Comparison of ENCODE assay signal across 21 cellular contexts in the genomic region with DNA sequence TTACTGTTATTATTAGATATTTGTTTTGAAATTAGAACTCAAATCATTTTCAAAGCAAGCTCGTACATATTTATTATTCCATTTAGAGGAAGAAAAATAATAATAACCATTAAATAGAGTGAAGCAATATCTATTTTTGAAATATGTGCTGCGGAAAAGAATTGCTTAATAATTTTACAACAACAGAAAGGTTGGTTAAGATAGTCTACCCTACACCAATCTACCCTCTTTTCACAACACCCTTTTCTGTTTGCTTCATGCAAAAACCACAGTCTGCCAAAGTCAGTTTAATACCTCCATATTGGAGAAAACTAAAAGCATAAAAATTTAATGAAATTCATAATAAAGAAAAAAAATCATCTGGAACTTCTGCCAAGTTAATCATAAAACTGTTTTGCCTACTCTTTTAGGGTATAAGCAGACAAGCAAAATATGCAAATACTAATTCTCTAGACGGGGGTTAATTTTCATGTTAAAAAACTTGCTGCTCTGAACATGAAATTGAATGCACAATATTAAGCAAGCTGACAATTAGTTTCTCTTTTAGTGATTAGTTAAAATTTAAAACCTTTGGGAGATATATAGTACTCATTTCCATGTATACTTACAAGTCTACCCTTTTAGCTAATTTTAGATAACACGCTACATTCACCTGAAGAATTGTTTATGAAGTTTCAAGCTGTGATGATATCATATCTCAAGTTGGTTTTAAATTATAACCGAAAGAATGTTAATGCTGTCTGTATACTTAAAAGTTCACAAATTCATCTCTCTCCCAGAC.
DNase-seq lines count a peak whose midpoint lies in the region; ATAC-seq and TF ChIP-seq lines count a peak whose summit lies in the region.
"Had no signal": no experiment of that assay in that cellular context is flagged by ENCODE, and none has a peak within 500 bp of the region (broad histone marks: within the 10 kb centered on the region; RNA-seq: fewer than 3 reads in every experiment).

No MANE protein-coding gene starts in this region.

- H3K4me1 ChIP-seq in SK-N-SH (ENCODE audit: control insufficient read depth in 1 of 2, insufficient read depth in 2 of 2, low read depth in 1 of 2, low read length in 1 of 2) (no peaks in the 10 kb centered on the region), aorta (ENCODE audit: control insufficient read depth in 1 of 2, insufficient read depth in 2 of 2, low read length in 2 of 2) (no peaks in the 10 kb centered on the region)
- H3K4me1 ChIP-seq: BE2C had no signal

- TF ChIP-seq RAD21 in SK-N-SH (IDR thresholded peaks at IDR 0.05; ENCODE audit: low read length): no peak

- H3K4me2 ChIP-seq in SK-N-SH: no peak overlapping the region
- H3K4me2 ChIP-seq: KMS-11 had no signal

- H3K9ac ChIP-seq in SK-N-SH: no peak overlapping the region
- H3K9ac ChIP-seq: KMS-11 had no signal

- H3K27ac ChIP-seq in SK-N-SH (ENCODE audit: low read depth in 2 of 2, low read length in 1 of 2) (no peak overlapping the region), aorta (ENCODE audit: low read depth in 1 of 2, low read length in 2 of 2) (no peak overlapping the region)
- H3K27ac ChIP-seq: 22Rv1, KMS-11 had no signal

- H3K9me3 ChIP-seq in SK-N-SH (no peaks in the 10 kb centered on the region), aorta (ENCODE audit: control insufficient read depth, low read length) (no peaks in the 10 kb centered on the region)
- H3K9me3 ChIP-seq: BE2C, MG63 had no signal

- H3K27me3 Mint-ChIP-seq in activated CD4-positive, alpha-beta T cell treated with anti-CD3 and anti-CD28 coated beads, Interleukin-2, amount 10 ng/mL, durations not matched to agents 7 days and 5 days: no peaks in the 10 kb centered on the region
- H3K27me3 Mint-ChIP-seq: CD4-positive, alpha-beta memory T cell had no signal

- no peak for TF ChIP-seq CTCF in SK-N-SH (IDR thresholded peaks at IDR 0.05)

- H3K4me3 Mint-ChIP-seq in activated CD4-positive, alpha-beta T cell treated with anti-CD3 and anti-CD28 coated beads, Interleukin-2, amount 10 ng/mL, durations not matched to agents 7 days and 5 days: no peak overlapping the region
- H3K4me3 Mint-ChIP-seq: CD4-positive, alpha-beta memory T cell; T-helper 2 cell treated with Interferon-gamma antibody and Interleukin-4, amounts not matched to agents 5 μg/mL and 100 μg/mL, for 36 hours had no signal

- H3K9me2 ChIP-seq in SK-N-SH: no peaks in the 10 kb centered on the region

- no peaks in the 10 kb centered on the region for H3K4me1 Mint-ChIP-seq in activated CD4-positive, alpha-beta T cell treated with anti-CD3 and anti-CD28 coated beads, Interleukin-2, amount 10 ng/mL, durations not matched to agents 7 days and 5 days
- H3K4me1 Mint-ChIP-seq: CD4-positive, alpha-beta memory T cell had no signal

- no peak for TF ChIP-seq EP300 in SK-N-SH (IDR thresholded peaks at IDR 0.05; ENCODE audit: borderline replicate concordance in 1 of 2, low read depth in 1 of 2, low read length in 1 of 2)

- H3K4me3 ChIP-seq in SK-N-SH (ENCODE audit: low read depth in 2 of 2, low read length in 1 of 2): no peak overlapping the region
- no peak overlapping the region for H3K4me3 ChIP-seq in aorta (ENCODE audit: low read length in 2 of 2)
- H3K4me3 ChIP-seq: MG63 had no signal

- H4K20me1 ChIP-seq in SK-N-SH (ENCODE audit: insufficient read depth): no peaks in the 10 kb centered on the region

- H3K27ac Mint-ChIP-seq in activated CD4-positive, alpha-beta T cell treated with anti-CD3 and anti-CD28 coated beads, Interleukin-2, amount 10 ng/mL, durations not matched to agents 7 days and 5 days: no peak overlapping the region
- H3K27ac Mint-ChIP-seq: CD4-positive, alpha-beta memory T cell; T-helper 2 cell treated with Interferon-gamma antibody and Interleukin-4, amounts not matched to agents 5 μg/mL and 100 μg/mL, for 36 hours had no signal

- peaks cover 2% of the 10 kb centered on the region for H3K36me3 Mint-ChIP-seq in activated CD4-positive, alpha-beta T cell treated with anti-CD3 and anti-CD28 coated beads, Interleukin-2, amount 10 ng/mL, durations not matched to agents 7 days and 5 days (ENCODE audit: low read depth)

- POLR2A ChIA-PET in SK-N-SH (lab: Yijun Ruan, JAX): no interaction called here
- POLR2A ChIA-PET in activated CD4-positive, alpha-beta T cell treated with anti-CD3 and anti-CD28 coated beads, Interleukin-2, amount 10 ng/mL, durations not matched to agents 7 days and 5 days (lab: Charles Lee): interaction anchor here (0.6 kb wide), 1 partner anchor 267 kb away, joined by 3 read pairs; no protein-coding TSS in a partner anchor

- no peaks in the 10 kb centered on the region for H3K79me2 ChIP-seq in SK-N-SH (ENCODE audit: insufficient read depth)

- 97% methylated on average over 5 of the region's 5 CpGs for WGBS in SK-N-SH (ENCODE audit: low lambda C conversion rate)
- WGBS in aorta, 2 donors: 88% methylated on average over 5 of the region's 5 CpGs

- no peaks in the 10 kb centered on the region for H3K27me3 ChIP-seq in SK-N-SH (ENCODE audit: insufficient read depth)
- no peaks in the 10 kb centered on the region for H3K27me3 ChIP-seq in aorta (ENCODE audit: control insufficient read depth in 1 of 2, insufficient read depth in 2 of 2, low read length in 1 of 2)
- H3K27me3 ChIP-seq: BE2C, MG63 had no signal

- no peaks in the 10 kb centered on the region for H3K9me3 Mint-ChIP-seq in activated CD4-positive, alpha-beta T cell treated with anti-CD3 and anti-CD28 coated beads, Interleukin-2, amount 10 ng/mL, durations not matched to agents 7 days and 5 days
- H3K9me3 Mint-ChIP-seq: CD4-positive, alpha-beta memory T cell; T-helper 2 cell treated with Interferon-gamma antibody and Interleukin-4, amounts not matched to agents 5 μg/mL and 100 μg/mL, for 36 hours had no signal

- H2AFZ ChIP-seq in SK-N-SH (ENCODE audit: low read depth): no peak overlapping the region

- H3K36me3 ChIP-seq in SK-N-SH (replicated peaks in 1 of 2; ENCODE audit: control insufficient read depth in 1 of 2, insufficient read depth in 2 of 2, low read length in 1 of 2) (peaks cover 9 to 21% of the 10 kb centered on the region in 2 experiments), aorta (ENCODE audit: control insufficient read depth in 1 of 2, insufficient read depth in 2 of 2, low read length in 1 of 2) (no peaks in the 10 kb centered on the region)
- H3K36me3 ChIP-seq: BE2C, MG63 had no signal

- CTCF ChIA-PET in SK-N-SH (lab: Yijun Ruan, JAX): interaction anchor here (2.1 kb wide), 1 partner anchor 26 kb away, joined by 10 read pairs; no protein-coding TSS in a partner anchor
- CTCF ChIA-PET in activated CD4-positive, alpha-beta T cell treated with anti-CD3 and anti-CD28 coated beads, Interleukin-2, amount 10 ng/mL, durations not matched to agents 7 days and 5 days (lab: Charles Lee): no interaction called here

- ATAC-seq in SK-N-SH treated with all-trans-retinoic acid at 6 μM for 48 hours: no peak
- no peak for ATAC-seq in aorta (ENCODE audit: low FRiP score)
- ATAC-seq: HepG2 had no signal

- DNase-seq in SK-N-SH (no peak), NCI-H526 (lab: John Stamatoyannopoulos, UW) (peak; percentile 99 to 100), SIG-M5 treated with dmso at 0.1 percent for 504 hours (lab: John Stamatoyannopoulos, UW; ENCODE audit: unreplicated experiment) (peak; percentile 89), dermis blood vessel endothelial cell (no peak), aorta (no peak)
- no peak for DNase-seq in stimulated activated CD8-positive, alpha-beta memory T cell treated with anti-CD3 and anti-CD28 coated beads, Interleukin-4, amount 100 ng/mL, for 48 hours
- no peak for DNase-seq in activated CD4-positive, alpha-beta T cell treated with anti-CD3 and anti-CD28 coated beads, Interleukin-2, amount 10 ng/mL, durations not matched to agents 7 days and 5 days
- DNase-seq: BE2C; CD4-positive, alpha-beta memory T cell; DMS79; MG63; NCI-H1417 treated with DMSO at 0.1 percent for 48 hours; NCI-H2029; NCI-H2171; OCI-M1; SHP77 treated with DMSO at 0.1 percent for 48 hours had no signal

- peaks cover 4% of the 10 kb centered on the region for H3F3A ChIP-seq in SK-N-SH (replicated peaks; ENCODE audit: insufficient read depth)

- intact Hi-C loops in aorta (cut with DNase I): no loop called here

TF ChIP-seq in SK-N-SH treated with all-trans-retinoic acid at 6 μM for 48 hours, 23 proteins besides CTCF, POLR2A, EP300 and RAD21:
- TF ChIP-seq ARNTL (CRISPR knock-in tag; IDR thresholded peaks at IDR 0.05; ENCODE audit: borderline replicate concordance, low read depth): no peak
- TF ChIP-seq ISL1 (CRISPR knock-in tag; IDR thresholded peaks at IDR 0.05): 0 out of 2 replicates have a peak, but pooled peaks have one; percentile 21

TF ChIP-seq in SK-N-SH, 30 proteins besides CTCF, POLR2A, EP300 and RAD21:
- no peak for TF ChIP-seq RXRA (IDR thresholded peaks at IDR 0.05; ENCODE audit: borderline replicate concordance, low read depth)
- TF ChIP-seq, protein P1, sequence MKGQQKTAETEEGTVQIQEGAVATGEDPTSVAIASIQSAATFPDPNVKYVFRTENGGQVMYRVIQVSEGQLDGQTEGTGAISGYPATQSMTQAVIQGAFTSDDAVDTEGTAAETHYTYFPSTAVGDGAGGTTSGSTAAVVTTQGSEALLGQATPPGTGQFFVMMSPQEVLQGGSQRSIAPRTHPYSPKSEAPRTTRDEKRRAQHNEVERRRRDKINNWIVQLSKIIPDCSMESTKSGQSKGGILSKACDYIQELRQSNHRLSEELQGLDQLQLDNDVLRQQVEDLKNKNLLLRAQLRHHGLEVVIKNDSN (IDR thresholded peaks at IDR 0.05; ENCODE audit: borderline replicate concordance, low read depth): no peak

Comparison
In these comparisons a context has a peak if more than half of its experiments do, and no peak if none do; other contexts are left out.
1. DNase-seq: peak in NCI-H526 (2 of 2) and SIG-M5 treated with dmso at 0.1 percent for 504 hours (single experiment); none in SK-N-SH (single experiment), stimulated activated CD8-positive, alpha-beta memory T cell treated with anti-CD3 and anti-CD28 coated beads, Interleukin-4, amount 100 ng/mL, for 48 hours (single experiment), activated CD4-positive, alpha-beta T cell treated with anti-CD3 and anti-CD28 coated beads, Interleukin-2, amount 10 ng/mL, durations not matched to agents 7 days and 5 days (single experiment), dermis blood vessel endothelial cell (single experiment) and aorta (0 of 2).